In genomic region chr5:143446535-143447226, GRCh38 we compare ENCODE assay signal across 18 cellular contexts. TPM values are rescaled to one million over a fixed set of nuclear protein-coding genes. Genes with fewer than 3 reads are reported as not detected.
DNase-seq lines count a peak whose midpoint lies in the region; ATAC-seq lines count a peak whose summit lies in the region.
"Had no signal": no experiment of that assay in that cellular context is flagged by ENCODE, and none has a peak within 500 bp of the region (broad histone marks: within the 10 kb centered on the region; RNA-seq: fewer than 3 reads in every experiment).

No MANE protein-coding gene starts in this region.

- no peak overlapping the region for H3K27ac ChIP-seq in right cardiac atrium (ENCODE audit: low read length)
- H3K27ac ChIP-seq: spleen, VCaP had no signal

- H3K27me3 Mint-ChIP-seq in activated T-cell treated with anti-CD3 and anti-CD28 coated beads, Interleukin-2, amount 50 U/mL, for 72 hours (ENCODE audit: low read depth), result no peaks in the 10 kb centered on the region
- no peaks in the 10 kb centered on the region for H3K27me3 Mint-ChIP-seq in activated T-helper 17 cell treated with anti-CD3 and anti-CD28 coated beads, Interleukin-2, amount 50 U/mL, for 72 hours

- 88% methylated on average over 1 of the region's 1 CpG for WGBS in right cardiac atrium

- DNase-seq in activated T-cell treated with anti-CD3 and anti-CD28 coated beads, Interleukin-2, amount 50 U/mL, for 72 hours, result peak; percentile 19 to 25
- no peak for DNase-seq in activated T-cell treated with anti-CD3 and anti-CD28 coated beads, Interleukin-2, amount 50 U/mL, for 1 hour
- DNase-seq in stimulated activated effector memory CD8-positive, alpha-beta T cell treated with anti-CD3 and anti-CD28 coated beads, Interleukin-12 subunit alpha, Interleukin-12 subunit beta, amount 100 ng/mL, for 72 hours (ENCODE audit: low spot score in 2 of 2), result no peak
- no peak for DNase-seq in right cardiac atrium
- no peak for DNase-seq in sciatic nerve (ENCODE audit: low spot score)
- DNase-seq: activated CD8-positive, alpha-beta memory T cell treated with anti-CD3 and anti-CD28 coated beads, Interleukin-2, amount 50 U/mL, for 48 hours; aorta; foreskin melanocyte; NCI-H2081; NCI-H69; posterior cingulate gyrus; spleen; SW 1271 had no signal

- H3K9me3 Mint-ChIP-seq in activated T-cell treated with anti-CD3 and anti-CD28 coated beads, Interleukin-2, amount 50 U/mL, for 72 hours, result no peaks in the 10 kb centered on the region
- H3K9me3 Mint-ChIP-seq in activated T-helper 17 cell treated with anti-CD3 and anti-CD28 coated beads, Interleukin-2, amount 50 U/mL, for 72 hours, result no peaks in the 10 kb centered on the region
- no peaks in the 10 kb centered on the region for H3K9me3 Mint-ChIP-seq in stimulated activated effector memory CD8-positive, alpha-beta T cell treated with anti-CD3 and anti-CD28 coated beads, Interleukin-12 subunit alpha, Interleukin-12 subunit beta, amount 100 ng/mL, for 72 hours
- H3K9me3 Mint-ChIP-seq: GM23338 had no signal

- peak overlapping the region; percentile 64 for H3K27ac Mint-ChIP-seq in activated T-cell treated with anti-CD3 and anti-CD28 coated beads, Interleukin-2, amount 50 U/mL, for 72 hours
- H3K27ac Mint-ChIP-seq in activated T-helper 17 cell treated with anti-CD3 and anti-CD28 coated beads, Interleukin-2, amount 50 U/mL, for 72 hours, result peak overlapping the region; percentile 27
- no peak overlapping the region for H3K27ac Mint-ChIP-seq in stimulated activated effector memory CD8-positive, alpha-beta T cell treated with anti-CD3 and anti-CD28 coated beads, Interleukin-12 subunit alpha, Interleukin-12 subunit beta, amount 100 ng/mL, for 72 hours
- H3K27ac Mint-ChIP-seq: GM23338 had no signal

- intact Hi-C loops in right cardiac atrium (cut with DNase I), result no loop called here
- intact Hi-C loops in sciatic nerve (cut with DNase I), result loop anchor here (10.0 kb wide), 1 partner anchor 1798 kb away; no protein-coding TSS in a partner anchor

- no peaks in the 10 kb centered on the region for H3K27me3 ChIP-seq in right cardiac atrium (ENCODE audit: control insufficient read depth, insufficient read depth)
- H3K27me3 ChIP-seq: spleen had no signal

- no peak overlapping the region for H3K4me3 ChIP-seq in right cardiac atrium (ENCODE audit: low read length)
- H3K4me3 ChIP-seq: GM23338, spleen had no signal

- ATAC-seq in activated T-cell treated with anti-CD3 and anti-CD28 coated beads, Interleukin-2, amount 50 U/mL, for 72 hours (replicated peaks in 1 of 2), result peak; percentile 65 to 82
- ATAC-seq in GM21619 (IDR thresholded peaks at IDR 0.05; ENCODE audit: unreplicated experiment), result peak; percentile 51
- peak; percentile 79 for ATAC-seq in activated T-helper 17 cell treated with anti-CD3 and anti-CD28 coated beads, Interleukin-2, amount 50 U/mL, for 72 hours (replicated peaks)
- peak; percentile 89 for ATAC-seq in stimulated activated effector memory CD8-positive, alpha-beta T cell treated with anti-CD3 and anti-CD28 coated beads, Interleukin-12 subunit alpha, Interleukin-12 subunit beta, amount 100 ng/mL, for 72 hours
- ATAC-seq in GM21528 (IDR thresholded peaks at IDR 0.05; ENCODE audit: low FRiP score, unreplicated experiment), result no peak
- no peak for ATAC-seq in right cardiac atrium
- no peak for ATAC-seq in sciatic nerve
- ATAC-seq: GM23338 had no signal

- H3K4me3 Mint-ChIP-seq in activated T-cell treated with anti-CD3 and anti-CD28 coated beads, Interleukin-2, amount 50 U/mL, for 72 hours, result no peak overlapping the region
- H3K4me3 Mint-ChIP-seq in activated T-helper 17 cell treated with anti-CD3 and anti-CD28 coated beads, Interleukin-2, amount 50 U/mL, for 72 hours, result peak overlapping the region; percentile 48
- no peak overlapping the region for H3K4me3 Mint-ChIP-seq in stimulated activated effector memory CD8-positive, alpha-beta T cell treated with anti-CD3 and anti-CD28 coated beads, Interleukin-12 subunit alpha, Interleukin-12 subunit beta, amount 100 ng/mL, for 72 hours
- H3K4me3 Mint-ChIP-seq: GM23338 had no signal

- no peaks in the 10 kb centered on the region for H3K4me1 ChIP-seq in right cardiac atrium (ENCODE audit: control insufficient read depth, insufficient read depth, low read length)
- H3K4me1 ChIP-seq: spleen had no signal

- peaks cover 35% of the 10 kb centered on the region for H3K4me1 Mint-ChIP-seq in activated T-cell treated with anti-CD3 and anti-CD28 coated beads, Interleukin-2, amount 50 U/mL, for 72 hours (ENCODE audit: low read depth)
- H3K4me1 Mint-ChIP-seq in activated T-helper 17 cell treated with anti-CD3 and anti-CD28 coated beads, Interleukin-2, amount 50 U/mL, for 72 hours, result peaks cover 15% of the 10 kb centered on the region
- peaks cover 35% of the 10 kb centered on the region for H3K4me1 Mint-ChIP-seq in stimulated activated effector memory CD8-positive, alpha-beta T cell treated with anti-CD3 and anti-CD28 coated beads, Interleukin-12 subunit alpha, Interleukin-12 subunit beta, amount 100 ng/mL, for 72 hours

- no peaks in the 10 kb centered on the region for H3K36me3 Mint-ChIP-seq in activated T-cell treated with anti-CD3 and anti-CD28 coated beads, Interleukin-2, amount 50 U/mL, for 72 hours (ENCODE audit: insufficient read depth in 2 of 2)
- no peaks in the 10 kb centered on the region for H3K36me3 Mint-ChIP-seq in activated T-helper 17 cell treated with anti-CD3 and anti-CD28 coated beads, Interleukin-2, amount 50 U/mL, for 72 hours (ENCODE audit: low read depth)
- no peaks in the 10 kb centered on the region for H3K36me3 Mint-ChIP-seq in stimulated activated effector memory CD8-positive, alpha-beta T cell treated with anti-CD3 and anti-CD28 coated beads, Interleukin-12 subunit alpha, Interleukin-12 subunit beta, amount 100 ng/mL, for 72 hours

- H3K9me3 ChIP-seq in right cardiac atrium (ENCODE audit: control insufficient read depth, low read length), result no peaks in the 10 kb centered on the region
- H3K9me3 ChIP-seq: spleen had no signal

RNA-seq across cellular contexts. Expression of gene NR3C1, which starts 43.2 kb away (rescaled TPM):
- total RNA-seq in activated T-cell treated with anti-CD3 and anti-CD28 coated beads, Interleukin-2, amount 50 U/mL, for 72 hours, result 100 to 1,000 TPM in 1 of 2 donors, 10 to 100 TPM in 1; 93.5 to 104 TPM
- 10 to 100 TPM; 33.2 to 48.3 TPM for total RNA-seq in activated T-helper 17 cell treated with anti-CD3 and anti-CD28 coated beads, Interleukin-2, amount 50 U/mL, for 72 hours
- total RNA-seq in right cardiac atrium (10 to 100 TPM; 47.2 to 66.5 (median 50.1) TPM), sciatic nerve (148 TPM)
- polyA plus RNA-seq in right cardiac atrium, result 16.5 TPM

Comparison
In these comparisons a context has a peak if more than half of its experiments do, and no peak if none do; other contexts are left out.
1. DNase-seq: peak in activated T-cell treated with anti-CD3 and anti-CD28 coated beads, Interleukin-2, amount 50 U/mL, for 72 hours (2 of 2); none in activated T-cell treated with anti-CD3 and anti-CD28 coated beads, Interleukin-2, amount 50 U/mL, for 1 hour (single experiment), stimulated activated effector memory CD8-positive, alpha-beta T cell treated with anti-CD3 and anti-CD28 coated beads, Interleukin-12 subunit alpha, Interleukin-12 subunit beta, amount 100 ng/mL, for 72 hours (0 of 2), right cardiac atrium (0 of 3) and sciatic nerve (single experiment).
2. ATAC-seq: peak in activated T-cell treated with anti-CD3 and anti-CD28 coated beads, Interleukin-2, amount 50 U/mL, for 72 hours (2 of 2), GM21619 (single experiment), activated T-helper 17 cell treated with anti-CD3 and anti-CD28 coated beads, Interleukin-2, amount 50 U/mL, for 72 hours (single experiment) and stimulated activated effector memory CD8-positive, alpha-beta T cell treated with anti-CD3 and anti-CD28 coated beads, Interleukin-12 subunit alpha, Interleukin-12 subunit beta, amount 100 ng/mL, for 72 hours (single experiment); none in GM21528 (single experiment), right cardiac atrium (0 of 2) and sciatic nerve (single experiment).